1 cellular context compared by ENCODE assay signal in genomic region chr12:6724409-6724797, GRCh38.
TF ChIP-seq lines count a peak whose summit lies in the region.

No MANE protein-coding gene starts in this region.

TF ChIP-seq in GM12878, 131 proteins besides CTCF, POLR2A, EP300 and RAD21:
- no peak for TF ChIP-seq CBX3 (IDR thresholded peaks at IDR 0.05; ENCODE audit: borderline replicate concordance, low read depth)
- TF ChIP-seq E2F4 (IDR thresholded peaks at IDR 0.05; ENCODE audit: low read depth, low read length): no peak
- TF ChIP-seq CHD4 (IDR thresholded peaks at IDR 0.05): no peak
- 0 out of 2 replicates have a peak, but pooled peaks have one; percentile 5 for TF ChIP-seq ZNF687 (IDR thresholded peaks at IDR 0.05)
- TF ChIP-seq MXI1 (IDR thresholded peaks at IDR 0.05; ENCODE audit: low read depth, low read length): no peak
- TF ChIP-seq EED (IDR thresholded peaks at IDR 0.05; ENCODE audit: low read depth): 0 out of 2 replicates have a peak, but pooled peaks have one; percentile 8
- TF ChIP-seq LARP7 (IDR thresholded peaks at IDR 0.05): 0 out of 2 replicates have a peak, but pooled peaks have one; percentile 14
- peak; percentile 73 for TF ChIP-seq SPI1 (IDR thresholded peaks at IDR 0.05; ENCODE audit: borderline replicate concordance, insufficient read depth, low read depth, low read length)
- 0 out of 2 replicates have a peak, but pooled peaks have one; percentile 4 for TF ChIP-seq RUNX3 (IDR thresholded peaks at IDR 0.05; ENCODE audit: low read length)
- TF ChIP-seq SMAD5 (IDR thresholded peaks at IDR 0.05; ENCODE audit: low read depth): 0 out of 2 replicates have a peak, but pooled peaks have one; percentile 15
- TF ChIP-seq MLLT1 (IDR thresholded peaks at IDR 0.05): peak; percentile 84
- TF ChIP-seq HDAC6 (IDR thresholded peaks at IDR 0.05; ENCODE audit: unreplicated experiment): no peak
